In genomic region chr5:165502893-165503696, GRCh38 we compare ENCODE assay signal across 2 cellular contexts.
TF ChIP-seq lines count a peak whose summit lies in the region.

No MANE protein-coding gene starts in this region.

TF ChIP-seq in GM12878, 131 proteins besides CTCF, POLR2A, EP300 and RAD21 (continued from another document):
- TF ChIP-seq EED (IDR thresholded peaks at IDR 0.05; ENCODE audit: low read depth) (no peak), RFX5 (IDR thresholded peaks at IDR 0.05; ENCODE audit: low read depth, low read length) (no peak), LARP7 (IDR thresholded peaks at IDR 0.05) (no peak), YBX1 (IDR thresholded peaks at IDR 0.05) (no peak), PAX5 (IDR thresholded peaks at IDR 0.05; ENCODE audit: borderline replicate concordance, low read depth, low read length) (no peak), KDM1A (IDR thresholded peaks at IDR 0.05; ENCODE audit: borderline replicate concordance) (no peak), SIX5 (IDR thresholded peaks at IDR 0.05; ENCODE audit: low read depth, low read length, severe bottlenecking) (no peak), CHD4 (IDR thresholded peaks at IDR 0.05) (no peak), SIN3A (IDR thresholded peaks at IDR 0.05; ENCODE audit: low read depth, low read length) (no peak), BHLHE40 (IDR thresholded peaks at IDR 0.05; ENCODE audit: borderline replicate concordance in 1 of 2, low read depth in 2 of 2, low read length in 1 of 2) (no peak), JUNB (IDR thresholded peaks at IDR 0.05) (no peak), MAX (IDR thresholded peaks at IDR 0.05; ENCODE audit: low read depth, low read length) (no peak)

TF ChIP-seq in WTC11, 78 proteins besides CTCF, POLR2A, EP300 and RAD21 (continued from another document):
- no peak for TF ChIP-seq MLX (CRISPR knock-in tag; IDR thresholded peaks at IDR 0.05)
- no peak for TF ChIP-seq GTF2I (CRISPR knock-in tag; conservative IDR thresholded peaks at IDR 0.05)
- TF ChIP-seq NFE2L1 (CRISPR knock-in tag; IDR thresholded peaks at IDR 0.05): no peak
- TF ChIP-seq IRF2 (CRISPR knock-in tag; IDR thresholded peaks at IDR 0.05; ENCODE audit: borderline replicate concordance, low read depth): no peak
